Comparison of ENCODE assay signal across 13 cellular contexts in genomic region chr11:128365044-128365443, GRCh38.
A peak's percentile ranks its signal among the peaks of the same experiment; 100 is the strongest.
DNase-seq lines count a peak whose midpoint lies in the region; ATAC-seq and TF ChIP-seq lines count a peak whose summit lies in the region.
"Had no signal": no experiment of that assay in that cellular context is flagged by ENCODE, and none has a peak within 500 bp of the region (broad histone marks: within the 10 kb centered on the region; RNA-seq: fewer than 3 reads in every experiment).

No MANE protein-coding gene starts in this region.

- H3K36me3 Mint-ChIP-seq in GM23338 (ENCODE audit: low read depth) = no peaks in the 10 kb centered on the region

- no peak overlapping the region for H3K27ac Mint-ChIP-seq in GM23338
- H3K27ac Mint-ChIP-seq: dendritic cell treated with granulocyte-macrophage colony-stimulating factor and Interleukin-4, amounts not matched to agents 40 ng/mL and 50 ng/mL, for 4 days had no signal

- no peak; the same call in 2 of the 3 replicates for ATAC-seq in GM23338
- ATAC-seq in foreskin keratinocyte = peak; percentile 55
- no peak for ATAC-seq in GM21423 (IDR thresholded peaks at IDR 0.05; ENCODE audit: unreplicated experiment)
- no peak for ATAC-seq in GM21447 (IDR thresholded peaks at IDR 0.05; ENCODE audit: unreplicated experiment)
- ATAC-seq in GM21576 (IDR thresholded peaks at IDR 0.05; ENCODE audit: unreplicated experiment) = no peak

- H3K27ac ChIP-seq in GM23338 (ENCODE audit: low read depth) (no peak overlapping the region), foreskin keratinocyte (no peak overlapping the region)
- H3K27ac ChIP-seq: upper lobe of left lung had no signal

- H3K27me3 ChIP-seq in GM23338 (ENCODE audit: insufficient read depth) = no peaks in the 10 kb centered on the region
- peaks cover 3% of the 10 kb centered on the region for H3K27me3 ChIP-seq in foreskin keratinocyte
- H3K27me3 ChIP-seq: upper lobe of left lung had no signal

- in situ Hi-C loops in ACHN (cut with HindIII; ENCODE audit: low pct_ligation_motif_present, low pct_unique_long_range_greater_than_20kb, low sequenced_read_pairs) = no loop called here

- H3K79me2 ChIP-seq in GM23338 (replicated peaks; ENCODE audit: insufficient read depth) = no peaks in the 10 kb centered on the region

- no peak overlapping the region for H3K4me3 Mint-ChIP-seq in GM23338
- H3K4me3 Mint-ChIP-seq: dendritic cell treated with granulocyte-macrophage colony-stimulating factor and Interleukin-4, amounts not matched to agents 40 ng/mL and 50 ng/mL, for 4 days had no signal

- H3K27me3 Mint-ChIP-seq in GM23338 (ENCODE audit: insufficient read depth, low read depth, poor library complexity) = no peaks in the 10 kb centered on the region

- H3F3A ChIP-seq in GM23338 (replicated peaks; ENCODE audit: low read depth) = no peaks in the 10 kb centered on the region

- H3K4me1 Mint-ChIP-seq in GM23338 = peaks cover 7% of the 10 kb centered on the region

- H3K36me3 ChIP-seq in GM23338 (ENCODE audit: insufficient read depth) = no peaks in the 10 kb centered on the region
- H3K36me3 ChIP-seq: upper lobe of left lung had no signal

- H3K9me3 Mint-ChIP-seq in GM23338 = no peaks in the 10 kb centered on the region
- H3K9me3 Mint-ChIP-seq: dendritic cell treated with granulocyte-macrophage colony-stimulating factor and Interleukin-4, amounts not matched to agents 40 ng/mL and 50 ng/mL, for 4 days had no signal

- DNase-seq in ACHN = peak; percentile 37
- peak; percentile 50 for DNase-seq in GM23338 (ENCODE audit: low spot score)
- DNase-seq in SW480 (ENCODE audit: low spot score) = peak; percentile 40
- DNase-seq in foreskin keratinocyte = peak in 1 of 2 donors; percentile 45
- no peak for DNase-seq in mesenteric fat pad (ENCODE audit: low spot score)
- DNase-seq: activated CD8-positive, alpha-beta memory T cell treated with anti-CD3 and anti-CD28 coated beads for 24 hours; midbrain; upper lobe of left lung had no signal

- H3K4me1 ChIP-seq in GM23338 (ENCODE audit: insufficient read depth) (no peaks in the 10 kb centered on the region), foreskin keratinocyte (no peaks in the 10 kb centered on the region)
- H3K4me1 ChIP-seq: Caco-2 had no signal

- H3K4me3 ChIP-seq in GM23338 = no peak overlapping the region
- H3K4me3 ChIP-seq: upper lobe of left lung had no signal

- no peak overlapping the region for H3K4me2 ChIP-seq in GM23338

- no peak for TF ChIP-seq CTCF in GM23338 (conservative IDR thresholded peaks at IDR 0.05; ENCODE audit: low read depth in 2 of 2)
- no peak for TF ChIP-seq CTCF in foreskin keratinocyte (conservative IDR thresholded peaks at IDR 0.05)

- H3K9me2 ChIP-seq in GM23338 (ENCODE audit: insufficient read depth) = 0 out of 2 replicates have a peak, but pooled peaks cover 4% of the 10 kb centered on the region

- no peak overlapping the region for H2AFZ ChIP-seq in GM23338

- no peaks in the 10 kb centered on the region for H4K20me1 ChIP-seq in GM23338 (replicated peaks; ENCODE audit: insufficient read depth)

TF ChIP-seq in GM23338, 12 proteins besides CTCF, POLR2A, EP300 and RAD21:
- TF ChIP-seq STAT1 (IDR thresholded peaks at IDR 0.05; ENCODE audit: unreplicated experiment) (no peak), REST (IDR thresholded peaks at IDR 0.05; ENCODE audit: unreplicated experiment) (peak; percentile 78)
